21 cellular contexts compared by ENCODE assay signal in genomic region chr9:108855888-108856287, GRCh38. TPM values are rescaled to one million over a fixed set of nuclear protein-coding genes. Genes with fewer than 3 reads are reported as not detected.
DNase-seq lines count a peak whose midpoint lies in the region; ATAC-seq, FAIRE-seq and TF ChIP-seq lines count a peak whose summit lies in the region.
"Had no signal": no experiment of that assay in that cellular context is flagged by ENCODE, and none has a peak within 500 bp of the region (broad histone marks: within the 10 kb centered on the region; RNA-seq: fewer than 3 reads in every experiment).

A gene with protein sequence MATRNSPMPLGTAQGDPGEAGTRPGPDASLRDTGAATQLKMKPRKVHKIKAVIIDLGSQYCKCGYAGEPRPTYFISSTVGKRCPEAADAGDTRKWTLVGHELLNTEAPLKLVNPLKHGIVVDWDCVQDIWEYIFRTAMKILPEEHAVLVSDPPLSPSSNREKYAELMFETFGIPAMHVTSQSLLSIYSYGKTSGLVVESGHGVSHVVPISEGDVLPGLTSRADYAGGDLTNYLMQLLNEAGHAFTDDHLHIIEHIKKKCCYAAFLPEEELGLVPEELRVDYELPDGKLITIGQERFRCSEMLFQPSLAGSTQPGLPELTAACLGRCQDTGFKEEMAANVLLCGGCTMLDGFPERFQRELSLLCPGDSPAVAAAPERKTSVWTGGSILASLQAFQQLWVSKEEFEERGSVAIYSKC (minus strand): TSS chr9:108855986. CDS start chr9:108855930, 56 bp downstream.

- TF ChIP-seq EP300 in H1 (IDR thresholded peaks at IDR 0.05; ENCODE audit: borderline replicate concordance in 1 of 2, low read depth in 2 of 2, low read length in 2 of 2) = no peak

- no peaks in the 10 kb centered on the region for H3K4me1 ChIP-seq in H1 (replicated peaks in 1 of 4; ENCODE audit: control insufficient read depth in 3 of 4, insufficient read depth in 4 of 4, low read length in 3 of 4)
- H3K4me1 ChIP-seq: BLaER1, HAP-1 had no signal

- no peaks in the 10 kb centered on the region for H3K79me2 ChIP-seq in H1 (ENCODE audit: control insufficient read depth in 1 of 2, insufficient read depth in 2 of 2, low read length in 2 of 2)

- no peaks in the 10 kb centered on the region for H3K23me2 ChIP-seq in H1 (ENCODE audit: low read depth, low read length)

- no peaks in the 10 kb centered on the region for H4K20me1 ChIP-seq in H1 (replicated peaks in 1 of 2; ENCODE audit: control insufficient read depth in 1 of 2, insufficient read depth in 2 of 2, low read length in 2 of 2)
- H4K20me1 ChIP-seq: BLaER1 had no signal

- H4K5ac ChIP-seq in H1 (ENCODE audit: insufficient read length, low read depth, low read length) = no peak within 1 kb of the TSS

- no peak within 1 kb of the TSS for H3K23ac ChIP-seq in H1 (ENCODE audit: insufficient read length)

- H3K27me3 Mint-ChIP-seq in activated T-cell treated with anti-CD3 and anti-CD28 coated beads, Interleukin-2, amount 50 U/mL, for 4 hours (ENCODE audit: low read depth) = no peaks in the 10 kb centered on the region

- no peak within 1 kb of the TSS for H3K9ac ChIP-seq in H1 (replicated peaks in 1 of 4; ENCODE audit: extremely low read depth in 1 of 4, low read depth in 3 of 4, low read length in 3 of 4)
- H3K9ac ChIP-seq: BLaER1 had no signal

- no peak within 1 kb of the TSS for H3K14ac ChIP-seq in H1 (ENCODE audit: insufficient read length)

- no peaks in the 10 kb centered on the region for H3K4me1 Mint-ChIP-seq in activated T-cell treated with anti-CD3 and anti-CD28 coated beads, Interleukin-2, amount 50 U/mL, for 4 hours (ENCODE audit: low read depth)
- H3K4me1 Mint-ChIP-seq: CD4-positive, alpha-beta memory T cell had no signal

- H3K27me3 ChIP-seq in H1 (replicated peaks in 1 of 4; ENCODE audit: control insufficient read depth in 3 of 4, extremely low read depth in 1 of 4, insufficient read depth in 3 of 4, low read length in 3 of 4) = no peaks in the 10 kb centered on the region
- H3K27me3 ChIP-seq: BLaER1 had no signal

- intact Hi-C loops in sciatic nerve (cut with DNase I) = no loop called here

- no peak for TF ChIP-seq POLR2A in H1 (IDR thresholded peaks at IDR 0.05; ENCODE audit: control extremely low read depth in 1 of 2, low read depth in 2 of 2, low read length in 2 of 2)

- no peak within 1 kb of the TSS for H3K56ac ChIP-seq in H1 (replicated peaks; ENCODE audit: insufficient read length, low read depth, low read length)

- no peaks in the 10 kb centered on the region for H3K79me1 ChIP-seq in H1 (ENCODE audit: low read depth, low read length)

- TF ChIP-seq CTCF in H1 (IDR thresholded peaks at IDR 0.05; ENCODE audit: control extremely low read depth in 1 of 3, insufficient read depth in 1 of 3, low read depth in 1 of 3, low read length in 3 of 3) = no peak

- no peak within 1 kb of the TSS for H3K27ac ChIP-seq in H1 (ENCODE audit: low read depth, low read length)
- H3K27ac ChIP-seq: BLaER1, HL-60 had no signal

- H3K4me3 Mint-ChIP-seq in activated T-cell treated with anti-CD3 and anti-CD28 coated beads, Interleukin-2, amount 50 U/mL, for 4 hours = no peak within 1 kb of the TSS
- H3K4me3 Mint-ChIP-seq: CD14-positive monocyte; CD4-positive, alpha-beta memory T cell had no signal

- H2AFZ ChIP-seq in H1 (ENCODE audit: low read length) = no peak within 1 kb of the TSS

- no peak within 1 kb of the TSS for H2BK15ac ChIP-seq in H1 (ENCODE audit: low read length)

- no peaks in the 10 kb centered on the region for H3K9me3 Mint-ChIP-seq in activated T-cell treated with anti-CD3 and anti-CD28 coated beads, Interleukin-2, amount 50 U/mL, for 4 hours

- H3K18ac ChIP-seq in H1 (ENCODE audit: extremely low read depth, low read length) = no peak within 1 kb of the TSS

- no peak within 1 kb of the TSS for H3K4me2 ChIP-seq in H1 (ENCODE audit: insufficient read depth in 1 of 2, low read depth in 2 of 2, low read length in 2 of 2)
- H3K4me2 ChIP-seq: BLaER1 had no signal

- no peak within 1 kb of the TSS for H3K4ac ChIP-seq in H1 (replicated peaks; ENCODE audit: insufficient read length, low read depth, low read length)

- POLR2A ChIA-PET in H1 (lab: Charles Lee; ENCODE audit: partially characterized antibody) = no interaction called here

- ATAC-seq in sciatic nerve (peak; percentile 10), HG03432 (IDR thresholded peaks at IDR 0.05; ENCODE audit: unreplicated experiment) (no peak), GM18502 (IDR thresholded peaks at IDR 0.05; ENCODE audit: poor library complexity, unreplicated experiment) (no peak)
- ATAC-seq in activated T-cell treated with anti-CD3 and anti-CD28 coated beads, Interleukin-2, amount 50 U/mL, for 4 hours = no peak
- ATAC-seq: GM12878 had no signal

- H4K91ac ChIP-seq in H1 (replicated peaks; ENCODE audit: insufficient read length, low read length) = no peak within 1 kb of the TSS

- TF ChIP-seq RAD21 in H1 (IDR thresholded peaks at IDR 0.05 in 1 of 2, conservative IDR thresholded peaks at IDR 0.05 in 1 of 2; ENCODE audit: low read depth in 2 of 2, low read length in 2 of 2) = no peak

- 87% methylated on average over 7 of the region's 7 CpGs; no CpG with 5 or more reads in 1 of the 2 experiments for WGBS in H1 (ENCODE audit: extremely low coverage in 1 of 2, insufficient coverage in 1 of 2, insufficient read length in 1 of 2, insufficient replicate concordance in 2 of 2, low coverage in 1 of 2, low lambda C conversion rate in 2 of 2, missing lambda C conversion rate in 1 of 2), 2 experiments

- no peak within 1 kb of the TSS for H2BK12ac ChIP-seq in H1 (ENCODE audit: low read depth, low read length)

- peak; percentile 18 for DNase-seq in NCI-H2171 (lab: John Stamatoyannopoulos, UW)
- no peak for DNase-seq in H1 (ENCODE audit: low read depth in 1 of 2, low spot score in 2 of 2)
- DNase-seq in sciatic nerve (ENCODE audit: low spot score) = no peak
- DNase-seq in COR-L47 (lab: John Stamatoyannopoulos, UW) = no peak
- DNase-seq in activated T-cell treated with anti-CD3 and anti-CD28 coated beads, Interleukin-2, amount 50 U/mL, for 4 hours = no peak
- DNase-seq: 8988T; Calu3; CD4-positive, alpha-beta memory T cell; DMS79 treated with DMSO at 0.1 percent for 48 hours had no signal

- no peak for FAIRE-seq in H1 (lab: Jason Lieb, UNC)
- FAIRE-seq: GM12878, GM19239 had no signal

- no peak within 1 kb of the TSS for H2BK5ac ChIP-seq in H1 (ENCODE audit: low read depth, low read length)

- H3K9me3 ChIP-seq in H1 (ENCODE audit: insufficient read depth in 2 of 2, low read depth in 1 of 2, low read length in 1 of 2) = 0 out of 4 replicates have a peak, but pooled peaks cover 0 to 1% of the 10 kb centered on the region in 2 experiments
- H3K9me3 ChIP-seq: HAP-1 had no signal

- peak within 1 kb of the TSS; percentile 77 for H4K8ac ChIP-seq in H1 (ENCODE audit: extremely low read depth, insufficient read depth, low read length)

- H3K36me3 ChIP-seq in H1 (ENCODE audit: control insufficient read depth in 2 of 4, insufficient read depth in 4 of 4, low read length in 3 of 4) = no peaks in the 10 kb centered on the region
- H3K36me3 ChIP-seq: BLaER1, HAP-1 had no signal

- H3K4me3 ChIP-seq in H1 (ENCODE audit: extremely low read depth in 1 of 4, insufficient read depth in 2 of 4, low read depth in 3 of 4, low read length in 4 of 4) = no peak within 1 kb of the TSS
- H3K4me3 ChIP-seq: BLaER1, GM12878, HAP-1 had no signal

- H2BK20ac ChIP-seq in H1 (ENCODE audit: low read length) = no peak within 1 kb of the TSS

- CTCF ChIA-PET in H1 (lab: Charles Lee; ENCODE audit: partially characterized antibody) = interaction anchor here (1.5 kb wide), 1 partner anchor 13 kb away, joined by 3 read pairs; no protein-coding TSS in a partner anchor

- H2BK120ac ChIP-seq in H1 (replicated peaks; ENCODE audit: low read depth, low read length) = no peak within 1 kb of the TSS

- H2AK5ac ChIP-seq in H1 (ENCODE audit: low read depth, low read length) = no peak within 1 kb of the TSS

- no peaks in the 10 kb centered on the region for H3K36me3 Mint-ChIP-seq in activated T-cell treated with anti-CD3 and anti-CD28 coated beads, Interleukin-2, amount 50 U/mL, for 4 hours (ENCODE audit: insufficient read depth)
- H3K36me3 Mint-ChIP-seq: CD14-positive monocyte; CD4-positive, alpha-beta memory T cell had no signal

TF ChIP-seq in H1, 55 proteins besides CTCF, POLR2A, EP300 and RAD21 (continues in another document):
- no peak for TF ChIP-seq HDAC2 (IDR thresholded peaks at IDR 0.05; ENCODE audit: borderline replicate concordance in 1 of 2, low read depth in 2 of 2, low read length in 2 of 2)
- TF ChIP-seq KDM5A (IDR thresholded peaks at IDR 0.05; ENCODE audit: low read length) = no peak
- no peak for TF ChIP-seq SP2 (IDR thresholded peaks at IDR 0.05; ENCODE audit: low read length)
- no peak for TF ChIP-seq CTBP2 (IDR thresholded peaks at IDR 0.05; ENCODE audit: borderline replicate concordance, insufficient read depth, insufficient read length, low read length)
- TF ChIP-seq HDAC6 (IDR thresholded peaks at IDR 0.05; ENCODE audit: low read depth, low read length) = no peak
- TF ChIP-seq E2F6 (IDR thresholded peaks at IDR 0.05) = no peak
- no peak for TF ChIP-seq YY1 (IDR thresholded peaks at IDR 0.05; ENCODE audit: low read depth, low read length)
- TF ChIP-seq TBP (IDR thresholded peaks at IDR 0.05; ENCODE audit: low read depth, low read length) = no peak
- TF ChIP-seq GTF2F1 (IDR thresholded peaks at IDR 0.05; ENCODE audit: borderline replicate concordance, low read depth, low read length) = no peak
- TF ChIP-seq CBX8 (IDR thresholded peaks at IDR 0.05; ENCODE audit: borderline replicate concordance, low read depth, low read length) = no peak
- TF ChIP-seq RFX5 (IDR thresholded peaks at IDR 0.05; ENCODE audit: borderline replicate concordance, low read depth, low read length) = no peak

RNA-seq across cellular contexts. Expression of the gene that starts here (rescaled TPM):
- total RNA-seq in H1 (2021; fragmentation: NEBNext Ultra II Directional; extraction: Animal tissue kit (Norgen Biotek cat#: 25700)) = not detected in 2 replicates
- not detected in 2 replicates for polyA plus RNA-seq in H1 (2011; rRNA removed)
- not detected for polyA plus RNA-seq in H1 (2011; cell fraction: cytosol; rRNA removed)
- 0.04 TPM for polyA plus RNA-seq in H1 (2011; cell fraction: nucleus; rRNA removed)
- polyA plus RNA-seq in H1 (2012, experiment 1 of 2) = not detected in 4 replicates
- not detected for polyA plus RNA-seq in H1 (2012, experiment 2 of 2)
- polyA plus RNA-seq in H1 (2013, experiment 1 of 2) = not detected
- not detected for polyA plus RNA-seq in H1 (2013, experiment 2 of 2)
- polyA minus RNA-seq in H1 (2011; rRNA and poly(A)+ RNA removed) = 0.12 TPM in 1 of 2 replicates, not detected in the other
- polyA minus RNA-seq in H1 (2011; cell fraction: cytosol; rRNA and poly(A)+ RNA removed) = not detected
- not detected for polyA minus RNA-seq in H1 (2011; cell fraction: nucleus; rRNA and poly(A)+ RNA removed)
- total RNA-seq in sciatic nerve = 0.13 TPM
- total RNA-seq in activated T-cell treated with anti-CD3 and anti-CD28 coated beads, Interleukin-2, amount 50 U/mL, for 4 hours = under 1 TPM in 1 of 3 donors, not detected in 2; 0.19 TPM
- total RNA-seq: A673, Calu3, GM12878, H4, HT1080 had no signal
- polyA plus RNA-seq: AG04450; CD14-positive monocyte; CD4-positive, alpha-beta memory T cell; GM12878 had no signal

Comparison
In these comparisons a context has a peak if more than half of its experiments do, and no peak if none do; other contexts are left out.
1. Peak in ATAC-seq in sciatic nerve; RNA of the gene not detected or under 1 TPM.